8 cellular contexts compared by ENCODE assay signal in genomic region chr4:140049924-140050681, GRCh38.
DNase-seq lines count a peak whose midpoint lies in the region; ATAC-seq and TF ChIP-seq lines count a peak whose summit lies in the region.

No MANE protein-coding gene starts in this region.

- H3K9me3 ChIP-seq in BLaER1, result no peaks in the 10 kb centered on the region
- H3K9me3 ChIP-seq in colonic mucosa, result no peaks in the 10 kb centered on the region

- H3K27me3 ChIP-seq in BLaER1 (no peaks in the 10 kb centered on the region), GM23338 (ENCODE audit: insufficient read depth) (no peaks in the 10 kb centered on the region), colonic mucosa (no peaks in the 10 kb centered on the region)

- intact Hi-C loops in colonic mucosa (cut with DNase I), result loop anchor here (5.0 kb wide), 2 partner anchors 102 to 202 kb away; partner anchors contain the start of gene MAML3
- intact Hi-C loops in natural killer cell (cut with micrococcal nuclease), result loop anchor here (5.0 kb wide), 1 partner anchor 202 kb away; no protein-coding TSS in a partner anchor

- H3K27me3 Mint-ChIP-seq in GM23338 (ENCODE audit: insufficient read depth, low read depth, poor library complexity) (peaks cover 4% of the 10 kb centered on the region), natural killer cell (ENCODE audit: low read depth in 2 of 2) (peaks cover 35 to 65% of the 10 kb centered on the region in 2 donors)

- no peak overlapping the region; the same call in 1 of the 2 replicates for H3K27ac Mint-ChIP-seq in GM23338
- peak overlapping the region; percentile 39 to 80 for H3K27ac Mint-ChIP-seq in natural killer cell

- no peaks in the 10 kb centered on the region for H4K20me1 ChIP-seq in BLaER1
- no peaks in the 10 kb centered on the region for H4K20me1 ChIP-seq in GM23338 (replicated peaks; ENCODE audit: insufficient read depth)

- peaks cover 51% of the 10 kb centered on the region for H3K4me1 Mint-ChIP-seq in GM23338
- H3K4me1 Mint-ChIP-seq in natural killer cell, result peaks cover 24 to 32% of the 10 kb centered on the region in 2 donors

- H3K4me3 Mint-ChIP-seq in GM23338 (no peak overlapping the region), natural killer cell (peak overlapping the region; percentile 87)

- ATAC-seq in GM23338 (peak; percentile 80), natural killer cell (no peak), GM18505 (IDR thresholded peaks at IDR 0.05; ENCODE audit: unreplicated experiment) (no peak), GM21723 (IDR thresholded peaks at IDR 0.05; ENCODE audit: unreplicated experiment) (no peak), HG03457 (IDR thresholded peaks at IDR 0.05; ENCODE audit: unreplicated experiment) (no peak)

- H2AFZ ChIP-seq in GM23338, result no peak overlapping the region

- no peaks in the 10 kb centered on the region for H3K9me2 ChIP-seq in GM23338 (ENCODE audit: insufficient read depth)

- H3K9ac ChIP-seq in BLaER1, result peak overlapping the region; percentile 36; the same call in 1 of the 2 replicates
- H3K9ac ChIP-seq in colonic mucosa (ENCODE audit: low read depth in 2 of 2, low read length in 2 of 2), result no peak overlapping the region

- TF ChIP-seq POLR2A in GM18505 (IDR thresholded peaks at IDR 0.05; ENCODE audit: borderline replicate concordance, extremely low read depth, insufficient read depth, insufficient read length), result no peak

- peaks cover 88% of the 10 kb centered on the region for H3K4me1 ChIP-seq in BLaER1
- peaks cover 41% of the 10 kb centered on the region for H3K4me1 ChIP-seq in GM23338 (ENCODE audit: insufficient read depth)
- peaks cover 13% of the 10 kb centered on the region for H3K4me1 ChIP-seq in colonic mucosa

- H3K79me2 ChIP-seq in GM23338 (replicated peaks; ENCODE audit: insufficient read depth), result no peaks in the 10 kb centered on the region

- H3K27ac ChIP-seq in BLaER1, result peak overlapping the region; percentile 50
- H3K27ac ChIP-seq in GM23338 (ENCODE audit: low read depth), result peak overlapping the region; percentile 94
- peak overlapping the region; percentile 84 for H3K27ac ChIP-seq in colonic mucosa

- DNase-seq in GM23338 (ENCODE audit: low spot score), result peak; percentile 82
- DNase-seq in NCI-H82 (lab: John Stamatoyannopoulos, UW), result peak; percentile 95
- DNase-seq in colonic mucosa, result no peak
- DNase-seq in natural killer cell, result no peak

- H3K9me3 Mint-ChIP-seq in GM23338, result no peaks in the 10 kb centered on the region
- H3K9me3 Mint-ChIP-seq in natural killer cell, result no peaks in the 10 kb centered on the region

- H3K36me3 Mint-ChIP-seq in GM23338 (ENCODE audit: low read depth) (no peaks in the 10 kb centered on the region), natural killer cell (no peaks in the 10 kb centered on the region)

- TF ChIP-seq CTCF in GM23338 (conservative IDR thresholded peaks at IDR 0.05; ENCODE audit: low read depth in 2 of 2) (peak; percentile 78 to 87), colonic mucosa (IDR thresholded peaks at IDR 0.05) (no peak), natural killer cell (IDR thresholded peaks at IDR 0.05) (no peak)

- H3K36me3 ChIP-seq in BLaER1 (no peaks in the 10 kb centered on the region), GM23338 (ENCODE audit: insufficient read depth) (no peaks in the 10 kb centered on the region), colonic mucosa (no peaks in the 10 kb centered on the region)

- H3K4me3 ChIP-seq in BLaER1, result peak overlapping the region; percentile 46; the same call in 1 of the 2 replicates
- H3K4me3 ChIP-seq in GM23338, result peak overlapping the region; percentile 42; the same call in 1 of the 2 replicates
- no peak overlapping the region for H3K4me3 ChIP-seq in colonic mucosa

- no peaks in the 10 kb centered on the region for H3F3A ChIP-seq in GM23338 (replicated peaks; ENCODE audit: low read depth)

- H3K4me2 ChIP-seq in BLaER1 (peak overlapping the region; percentile 79), GM23338 (peak overlapping the region; percentile 52; the same call in 1 of the 2 replicates)

TF ChIP-seq in GM23338, 12 proteins besides CTCF, POLR2A, EP300 and RAD21 (continues in another document):
- TF ChIP-seq EZH2phosphoT487 (IDR thresholded peaks at IDR 0.05; ENCODE audit: unreplicated experiment), result no peak
- TF ChIP-seq, protein P1, sequence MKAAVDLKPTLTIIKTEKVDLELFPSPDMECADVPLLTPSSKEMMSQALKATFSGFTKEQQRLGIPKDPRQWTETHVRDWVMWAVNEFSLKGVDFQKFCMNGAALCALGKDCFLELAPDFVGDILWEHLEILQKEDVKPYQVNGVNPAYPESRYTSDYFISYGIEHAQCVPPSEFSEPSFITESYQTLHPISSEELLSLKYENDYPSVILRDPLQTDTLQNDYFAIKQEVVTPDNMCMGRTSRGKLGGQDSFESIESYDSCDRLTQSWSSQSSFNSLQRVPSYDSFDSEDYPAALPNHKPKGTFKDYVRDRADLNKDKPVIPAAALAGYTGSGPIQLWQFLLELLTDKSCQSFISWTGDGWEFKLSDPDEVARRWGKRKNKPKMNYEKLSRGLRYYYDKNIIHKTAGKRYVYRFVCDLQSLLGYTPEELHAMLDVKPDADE (IDR thresholded peaks at IDR 0.05), result no peak
- no peak for TF ChIP-seq ZNF331 (CRISPR knock-in tag; IDR thresholded peaks at IDR 0.05; ENCODE audit: low read depth)
- TF ChIP-seq EZH2 (IDR thresholded peaks at IDR 0.05; ENCODE audit: low read depth, unreplicated experiment), result no peak
- TF ChIP-seq ZNF462 (CRISPR knock-in tag; IDR thresholded peaks at IDR 0.05), result no peak
- no peak for TF ChIP-seq NANOG (IDR thresholded peaks at IDR 0.05; ENCODE audit: borderline replicate concordance)

Comparison
In these comparisons a context has a peak if more than half of its experiments do, and no peak if none do; other contexts are left out.
1. DNase-seq: peak in GM23338 (single experiment) and NCI-H82 (single experiment); none in colonic mucosa (single experiment) and natural killer cell (single experiment).
2. CTCF ChIP-seq: peak in GM23338 (2 of 2); none in colonic mucosa (single experiment) and natural killer cell (single experiment).
3. Peak in every context shown above with its lines, with median percentiles within 50 percentile points of each other: H3K27ac ChIP-seq.